19 cellular contexts compared by ENCODE assay signal in the genomic region with DNA sequence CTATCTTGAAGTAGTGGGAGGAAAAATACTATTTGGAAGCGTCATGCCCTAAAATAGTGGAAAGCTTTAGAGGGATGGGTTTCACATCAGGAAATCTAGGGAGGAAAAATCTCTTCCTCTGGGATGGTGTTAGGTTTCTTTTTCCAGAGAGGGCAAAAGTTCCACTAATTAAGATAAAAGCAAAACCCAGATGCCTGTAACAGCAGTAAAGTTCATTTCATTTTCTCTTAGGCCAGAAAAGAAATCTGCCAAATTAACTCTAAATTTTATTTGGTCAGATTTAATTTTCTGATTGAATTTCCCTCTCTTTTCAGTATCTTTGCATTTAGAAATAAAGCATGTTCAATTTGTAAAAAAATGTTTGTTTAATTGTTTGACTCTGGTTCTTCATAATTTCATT.
"Had no signal": no experiment of that assay in that cellular context is flagged by ENCODE, and none has a peak within 500 bp of the region (broad histone marks: within the 10 kb centered on the region; RNA-seq: fewer than 3 reads in every experiment).

No MANE protein-coding gene starts in this region.

- H3K27me3 ChIP-seq: cardiac muscle cell, foreskin keratinocyte, upper lobe of left lung had no signal

- FAIRE-seq: kidney had no signal

- H3K9me3 ChIP-seq: lower lobe of right lung, prostate gland, thoracic aorta, upper lobe of left lung had no signal

- H3K4me3 ChIP-seq: cardiac muscle cell, lower lobe of right lung, prostate gland, thoracic aorta, upper lobe of left lung had no signal

- H3K4me1 Mint-ChIP-seq: activated B cell treated with CpG ODN at 0.5 μM for 24 hours; naive thymus-derived CD8-positive, alpha-beta T cell had no signal

- H3K27ac ChIP-seq: cardiac muscle cell, epithelial cell of prostate, foreskin keratinocyte, lower lobe of right lung, prostate gland, thoracic aorta, upper lobe of left lung had no signal

- DNase-seq: activated B cell treated with CpG ODN at 0.5 μM for 24 hours; activated CD4-positive, alpha-beta memory T cell treated with anti-CD3 and anti-CD28 coated beads for 36 hours; activated CD4-positive, alpha-beta T cell treated with anti-CD3 and anti-CD28 coated beads for 4 hours; activated naive CD4-positive, alpha-beta T cell treated with anti-CD3 and anti-CD28 coated beads for 36 hours; activated T-cell treated with anti-CD3 and anti-CD28 coated beads, Interleukin-2, amount 50 U/mL, for 48 hours; foreskin keratinocyte; kidney; lower lobe of right lung; naive thymus-derived CD8-positive, alpha-beta T cell; stimulated activated CD4-positive, alpha-beta T cell treated with anti-CD3 and anti-CD28 coated beads, Interleukin-4, amount 100 ng/mL, for 24 hours; stimulated activated naive CD4-positive, alpha-beta T cell treated with Interleukin-2 at 50 U/mL for 16 hours; T1000; upper lobe of left lung had no signal

- H3K27me3 Mint-ChIP-seq: activated B cell treated with CpG ODN at 0.5 μM for 24 hours; activated CD4-positive, alpha-beta memory T cell treated with anti-CD3 and anti-CD28 coated beads for 36 hours; naive thymus-derived CD8-positive, alpha-beta T cell had no signal

- H3K27ac Mint-ChIP-seq: activated B cell treated with CpG ODN at 0.5 μM for 24 hours; activated CD4-positive, alpha-beta memory T cell treated with anti-CD3 and anti-CD28 coated beads for 36 hours; activated naive CD4-positive, alpha-beta T cell treated with anti-CD3 and anti-CD28 coated beads for 36 hours; naive thymus-derived CD8-positive, alpha-beta T cell; T-helper 1 cell treated with Interleukin-12 subunit alpha and Interleukin-12 subunit beta and Interleukin-4 antibody, amounts not matched to agents 30 μg/mL and 1 μg/mL, for 36 hours had no signal

- H3K4me1 ChIP-seq: lower lobe of right lung, prostate gland had no signal

- H3K36me3 ChIP-seq: cardiac muscle cell, lower lobe of right lung, prostate gland, thoracic aorta, upper lobe of left lung had no signal

- H3K4me3 Mint-ChIP-seq: activated B cell treated with CpG ODN at 0.5 μM for 24 hours; activated CD4-positive, alpha-beta memory T cell treated with anti-CD3 and anti-CD28 coated beads for 36 hours; activated naive CD4-positive, alpha-beta T cell treated with anti-CD3 and anti-CD28 coated beads for 36 hours; naive thymus-derived CD8-positive, alpha-beta T cell; T-helper 1 cell treated with Interleukin-12 subunit alpha and Interleukin-12 subunit beta and Interleukin-4 antibody, amounts not matched to agents 30 μg/mL and 1 μg/mL, for 36 hours had no signal

- H3K36me3 Mint-ChIP-seq: activated CD4-positive, alpha-beta memory T cell treated with anti-CD3 and anti-CD28 coated beads for 36 hours; naive thymus-derived CD8-positive, alpha-beta T cell had no signal

- ATAC-seq: foreskin keratinocyte; left lobe of liver; lower lobe of right lung; naive thymus-derived CD8-positive, alpha-beta T cell had no signal
